In the genomic region with DNA sequence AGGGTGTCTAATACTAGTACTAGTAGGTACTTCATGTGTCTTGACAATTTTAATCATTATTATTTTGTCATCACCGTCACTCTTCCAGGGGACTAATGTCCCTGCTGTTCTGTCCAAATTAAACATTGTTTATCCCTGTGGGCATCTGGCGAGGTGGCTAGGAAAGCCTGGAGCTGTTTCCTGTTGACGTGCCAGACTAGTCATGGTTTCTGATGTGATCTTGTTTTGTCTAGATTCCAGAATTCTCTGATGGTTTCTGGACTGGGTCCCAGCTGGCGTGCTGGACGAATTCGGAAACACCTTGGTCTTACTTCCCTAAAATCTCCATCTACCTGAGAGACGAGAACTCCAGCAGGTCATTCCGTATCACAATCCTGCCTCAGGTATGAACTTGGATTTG, we compare ENCODE assay signal across 16 cellular contexts.
DNase-seq lines count a peak whose midpoint lies in the region; ATAC-seq, FAIRE-seq and TF ChIP-seq lines count a peak whose summit lies in the region.
"Had no signal": no experiment of that assay in that cellular context is flagged by ENCODE, and none has a peak within 500 bp of the region (broad histone marks: within the 10 kb centered on the region; RNA-seq: fewer than 3 reads in every experiment).

No MANE protein-coding gene starts in this region.

- H2BK15ac ChIP-seq in IMR-90 (ENCODE audit: low read depth, low read length), result no peak overlapping the region

- no peak overlapping the region for H3K18ac ChIP-seq in IMR-90 (ENCODE audit: low read depth, low read length)

- in situ Hi-C loops in IMR-90 (cut with MboI; ENCODE audit: low sequenced_read_pairs) (no loop called here), astrocyte of the cerebellum (cut with HindIII; ENCODE audit: low sequenced_read_pairs) (no loop called here)

- H2AFZ ChIP-seq in IMR-90 (replicated peaks; ENCODE audit: low read length, poor library complexity), result no peak overlapping the region
- no peak overlapping the region for H2AFZ ChIP-seq in fibroblast of lung (ENCODE audit: low read length)

- 100% methylated on average over 1 of the region's 8 CpGs; no CpG with 5 or more reads in 1 of the 2 experiments for WGBS in IMR-90 (ENCODE audit: extremely low coverage in 2 of 2, insufficient read length in 1 of 2), 2 experiments

- TF ChIP-seq POLR2A in IMR-90 (IDR thresholded peaks at IDR 0.05; ENCODE audit: low read depth, low read length) (no peak), uterus (IDR thresholded peaks at IDR 0.05) (no peak)

- H3K79me1 ChIP-seq in IMR-90 (ENCODE audit: low read depth in 1 of 2, low read length in 2 of 2), result no peaks in the 10 kb centered on the region; a peak in 1 of 4 replicates

- intact Hi-C loops in IMR-90 (cut with micrococcal nuclease) (no loop called here), uterus (cut with DNase I; ENCODE audit: low total_unique reads) (no loop called here)

- no peak overlapping the region for H3K27ac ChIP-seq in IMR-90 (ENCODE audit: insufficient read depth, low read length)
- H3K27ac ChIP-seq in fibroblast of lung (ENCODE audit: insufficient read depth, low read length), result peak overlapping the region; percentile 27
- peak overlapping the region in 1 of 2 donors; percentile 66 for H3K27ac ChIP-seq in uterus
- H3K27ac ChIP-seq: lower lobe of right lung had no signal

- no peak overlapping the region for H2BK20ac ChIP-seq in IMR-90 (ENCODE audit: low read depth, low read length)

- 0 out of 2 replicates have a peak overlapping the region, but pooled peaks have one; percentile 8 for H3K14ac ChIP-seq in IMR-90 (replicated peaks; ENCODE audit: low read depth, low read length)

- H3K9me3 ChIP-seq in IMR-90 (ENCODE audit: control insufficient read depth, insufficient read depth, low read length) (peaks cover 7% of the 10 kb centered on the region), fibroblast of lung (ENCODE audit: control insufficient read depth, insufficient read depth, low read depth, low read length) (no peaks in the 10 kb centered on the region), uterus (peaks cover 0 to 11% of the 10 kb centered on the region in 2 donors)

- POLR2A ChIA-PET in IMR-90 (lab: Charles Lee; ENCODE audit: unreplicated experiment), result no interaction called here

- H4K91ac ChIP-seq in IMR-90 (ENCODE audit: insufficient read depth, low read depth, low read length), result no peak overlapping the region

- no peak overlapping the region for H4K5ac ChIP-seq in IMR-90 (ENCODE audit: low read depth, low read length)

- no peak overlapping the region for H3K4me3 ChIP-seq in IMR-90 (ENCODE audit: insufficient read depth, low read depth, low read length)
- H3K4me3 ChIP-seq in astrocyte of the cerebellum (ENCODE audit: low read depth, low read length), result no peak overlapping the region
- H3K4me3 ChIP-seq in fibroblast of lung (replicated peaks in 1 of 4; ENCODE audit: control extremely low read depth in 1 of 4, insufficient read depth in 1 of 4, low read depth in 3 of 4, low read length in 4 of 4), result no peak overlapping the region
- no peak overlapping the region for H3K4me3 ChIP-seq in uterus
- H3K4me3 ChIP-seq: lower lobe of right lung had no signal

- no peaks in the 10 kb centered on the region for H3K79me2 ChIP-seq in fibroblast of lung (ENCODE audit: control insufficient read depth, insufficient read depth, low read length)

- H3K27me3 ChIP-seq in IMR-90 (ENCODE audit: control insufficient read depth, insufficient read depth, low read length), result no peaks in the 10 kb centered on the region
- no peaks in the 10 kb centered on the region for H3K27me3 ChIP-seq in fibroblast of lung (ENCODE audit: control insufficient read depth, insufficient read depth, low read length)
- no peaks in the 10 kb centered on the region for H3K27me3 ChIP-seq in uterus

- H3K23ac ChIP-seq in IMR-90 (ENCODE audit: low read depth, low read length), result no peak overlapping the region

- no peak for TF ChIP-seq CTCF in IMR-90 (conservative IDR thresholded peaks at IDR 0.05; ENCODE audit: low read depth, low read length)
- no peak for TF ChIP-seq CTCF in astrocyte of the cerebellum (IDR thresholded peaks at IDR 0.05; ENCODE audit: low read depth, low read length, missing control alignments)
- TF ChIP-seq CTCF in fibroblast of lung (conservative IDR thresholded peaks at IDR 0.05 in 1 of 2, IDR thresholded peaks at IDR 0.05 in 1 of 2; ENCODE audit: low read depth in 1 of 2, low read length in 2 of 2), result no peak
- TF ChIP-seq CTCF in uterus (IDR thresholded peaks at IDR 0.05), result no peak

- no peak overlapping the region for H2BK5ac ChIP-seq in IMR-90 (ENCODE audit: low read depth, low read length, poor library complexity, severe bottlenecking)

- DNase-seq in IMR-90 (peak; percentile 30), astrocyte of the cerebellum (ENCODE audit: low read depth) (peak; percentile 55), fibroblast of lung (ENCODE audit: low read depth in 2 of 2) (peak; percentile 36 to 77), renal cortical epithelial cell (ENCODE audit: low read depth) (peak; percentile 57), ureter (ENCODE audit: low spot score) (no peak), frontal cortex (ENCODE audit: low spot score in 2 of 2) (no peak), uterus (no peak)
- no peak for DNase-seq in stimulated activated CD4-positive, alpha-beta T cell treated with anti-CD3 and anti-CD28 coated beads, Interleukin-1b, Interleukin-23, amount 100 ng/mL, for 48 hours
- DNase-seq: activated CD4-positive, CD25-positive, alpha-beta regulatory T cell; activated CD8-positive, alpha-beta memory T cell treated with anti-CD3 and anti-CD28 coated beads, Interleukin-2, amount 10 ng/mL, durations not matched to agents 7 days and 5 days; activated naive CD4-positive, alpha-beta T cell treated with anti-CD3 and anti-CD28 coated beads for 36 hours; lower lobe of right lung; NCI-H1048; NCI-H446 had no signal

- 0 out of 2 replicates have a peak overlapping the region, but pooled peaks have one; percentile 35 for H3K4ac ChIP-seq in IMR-90 (ENCODE audit: low read depth, low read length)

- H3K9ac ChIP-seq in IMR-90 (ENCODE audit: low read depth, low read length) (no peak overlapping the region), fibroblast of lung (ENCODE audit: insufficient read depth, low read length) (no peak overlapping the region)

- H2AK9ac ChIP-seq in IMR-90 (replicated peaks; ENCODE audit: low read depth, low read length, poor library complexity), result no peak overlapping the region

- FAIRE-seq in frontal cortex (lab: Jason Lieb, UNC), result no peak
- FAIRE-seq: endometrium, H1 had no signal

- H3K36me3 ChIP-seq in IMR-90 (ENCODE audit: control insufficient read depth, insufficient read depth, low read length) (peaks cover 3% of the 10 kb centered on the region; the same call in 1 of the 2 replicates), fibroblast of lung (ENCODE audit: control insufficient read depth, insufficient read depth, low read length) (no peaks in the 10 kb centered on the region), uterus (no peaks in the 10 kb centered on the region)

- H3K4me1 ChIP-seq in IMR-90 (ENCODE audit: control insufficient read depth, insufficient read depth, low read length), result peaks cover 15% of the 10 kb centered on the region
- H3K4me1 ChIP-seq in fibroblast of lung (ENCODE audit: control insufficient read depth, extremely low read depth, insufficient read depth, low read length), result no peaks in the 10 kb centered on the region
- H3K4me1 ChIP-seq in uterus, result no peaks in the 10 kb centered on the region
- H3K4me1 ChIP-seq: lower lobe of right lung had no signal

- H2BK120ac ChIP-seq in IMR-90 (ENCODE audit: low read depth, low read length), result no peak overlapping the region

- H3K4me2 ChIP-seq in IMR-90 (ENCODE audit: low read depth, low read length), result no peak overlapping the region
- peak overlapping the region; percentile 2 for H3K4me2 ChIP-seq in fibroblast of lung (ENCODE audit: extremely low read depth, insufficient read depth, low read length)

- CTCF ChIA-PET in IMR-90 (lab: Yijun Ruan, JAX), result interaction anchor here (1.0 kb wide), 1 partner anchor 32 kb away, joined by 3 read pairs; no protein-coding TSS in a partner anchor

- no peak overlapping the region for H3K56ac ChIP-seq in IMR-90 (ENCODE audit: extremely low read depth, insufficient read depth, low read length)

- no peak overlapping the region for H2AK5ac ChIP-seq in IMR-90 (ENCODE audit: low read depth, low read length)

- peaks cover 18% of the 10 kb centered on the region for H3K9me1 ChIP-seq in IMR-90 (ENCODE audit: insufficient read depth, low read length)

- ATAC-seq in IMR-90 (ENCODE audit: low read depth), result no peak
- ATAC-seq: activated CD8-positive, alpha-beta memory T cell treated with anti-CD3 and anti-CD28 coated beads, Interleukin-2, amount 10 ng/mL, durations not matched to agents 7 days and 5 days; lower lobe of right lung had no signal

- H4K8ac ChIP-seq in IMR-90 (ENCODE audit: low read depth in 2 of 2, low read length in 2 of 2), result no peak overlapping the region

- no peaks in the 10 kb centered on the region for H4K20me1 ChIP-seq in IMR-90 (ENCODE audit: insufficient read depth, low read length)
- no peaks in the 10 kb centered on the region for H4K20me1 ChIP-seq in fibroblast of lung (ENCODE audit: control insufficient read depth, extremely low read depth, insufficient read depth, low read length)

- no peak for TF ChIP-seq RAD21 in IMR-90 (IDR thresholded peaks at IDR 0.05; ENCODE audit: low read length)

- dilution Hi-C loops in IMR-90 (cut with HindIII; ENCODE audit: low sequenced_read_pairs, unreplicated experiment), result no loop called here

- BruUV-seq in IMR-90 (replicated peaks; lab: Mats Ljungman, UMichigan), result no TSS peak

TF ChIP-seq in IMR-90, 13 proteins besides CTCF, POLR2A, EP300 and RAD21:
- TF ChIP-seq SMC3 (IDR thresholded peaks at IDR 0.05; ENCODE audit: low read depth, low read length), result no peak
- no peak for TF ChIP-seq RFX5 (IDR thresholded peaks at IDR 0.05; ENCODE audit: low read depth, low read length)
- TF ChIP-seq NFE2L2 (IDR thresholded peaks at IDR 0.05; ENCODE audit: low read depth, low read length), result no peak

Comparison
In these comparisons a context has a peak if more than half of its experiments do, and no peak if none do; other contexts are left out.
1. DNase-seq: peak in IMR-90 (single experiment), astrocyte of the cerebellum (single experiment), fibroblast of lung (2 of 2) and renal cortical epithelial cell (single experiment); none in ureter (single experiment), frontal cortex (0 of 2), uterus (0 of 2) and stimulated activated CD4-positive, alpha-beta T cell treated with anti-CD3 and anti-CD28 coated beads, Interleukin-1b, Interleukin-23, amount 100 ng/mL, for 48 hours (single experiment).